ENCODE assay signal across 27 cellular contexts in the genomic region with DNA sequence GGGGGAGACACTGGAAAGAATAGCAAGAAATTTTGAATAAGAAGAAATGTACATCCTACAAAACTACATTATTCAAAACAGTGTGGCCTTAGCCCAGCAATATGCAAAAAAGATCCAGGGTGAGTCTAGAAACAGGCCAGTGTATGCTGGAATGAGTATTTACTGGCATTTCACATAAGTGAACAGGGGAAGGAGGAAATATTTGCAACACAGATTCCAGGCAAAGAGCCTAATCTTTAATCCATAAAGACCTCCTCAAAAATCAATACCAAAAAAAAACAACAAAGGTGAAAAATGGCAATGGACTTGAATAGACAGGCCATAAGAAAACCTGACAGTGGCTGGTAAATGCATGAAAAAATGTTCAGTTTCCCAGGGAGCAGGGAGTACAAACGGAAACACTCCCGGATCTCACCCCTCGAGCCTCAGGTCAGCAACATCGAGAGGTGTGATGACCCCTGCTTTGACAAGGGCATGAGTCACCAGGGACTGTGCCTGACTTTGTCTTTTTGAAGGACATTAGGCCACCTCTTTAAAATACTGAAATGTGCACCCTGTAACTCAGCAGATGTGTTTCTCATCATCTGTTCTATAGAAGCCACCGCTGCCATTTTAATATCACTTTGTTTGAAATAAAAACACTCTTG.
"Had no signal": no experiment of that assay in that cellular context is flagged by ENCODE, and none has a peak within 500 bp of the region (broad histone marks: within the 10 kb centered on the region; RNA-seq: fewer than 3 reads in every experiment).

No MANE protein-coding gene starts in this region.

- H3K4me1 ChIP-seq: SJCRH30 had no signal

- H3K36me3 ChIP-seq: SJCRH30 had no signal

- H3K27me3 Mint-ChIP-seq: activated CD4-positive, alpha-beta T cell treated with anti-CD3 and anti-CD28 coated beads, Interleukin-2, amount 10 ng/mL, durations not matched to agents 7 days and 5 days had no signal

- H3K4me3 ChIP-seq: SJCRH30 had no signal

- H3K27ac Mint-ChIP-seq: activated CD4-positive, alpha-beta memory T cell treated with anti-CD3 and anti-CD28 coated beads for 36 hours; activated CD4-positive, alpha-beta T cell treated with anti-CD3 and anti-CD28 coated beads, Interleukin-2, amount 10 ng/mL, durations not matched to agents 7 days and 5 days; activated naive CD4-positive, alpha-beta T cell treated with anti-CD3 and anti-CD28 coated beads, Interleukin-2, amount 10 ng/mL, durations not matched to agents 7 days and 5 days; activated naive CD8-positive, alpha-beta T cell treated with anti-CD3 and anti-CD28 coated beads, Interleukin-2, amount 10 ng/mL, durations not matched to agents 7 days and 5 days; activated T-helper 17 cell treated with anti-CD3 and anti-CD28 coated beads, Interleukin-2, amount 50 U/mL, for 72 hours had no signal

- H3K27ac ChIP-seq: SJCRH30, VCaP had no signal

- H3K9ac ChIP-seq: SK-N-SH had no signal

- H3K36me3 Mint-ChIP-seq: activated naive CD4-positive, alpha-beta T cell treated with anti-CD3 and anti-CD28 coated beads, Interleukin-2, amount 10 ng/mL, durations not matched to agents 7 days and 5 days had no signal

- H3K9me3 ChIP-seq: SK-N-SH had no signal

- H3K4me3 Mint-ChIP-seq: activated CD4-positive, alpha-beta memory T cell treated with anti-CD3 and anti-CD28 coated beads for 36 hours; activated CD4-positive, alpha-beta T cell treated with anti-CD3 and anti-CD28 coated beads, Interleukin-2, amount 10 ng/mL, durations not matched to agents 7 days and 5 days; activated naive CD4-positive, alpha-beta T cell treated with anti-CD3 and anti-CD28 coated beads, Interleukin-2, amount 10 ng/mL, durations not matched to agents 7 days and 5 days; activated naive CD8-positive, alpha-beta T cell treated with anti-CD3 and anti-CD28 coated beads, Interleukin-2, amount 10 ng/mL, durations not matched to agents 7 days and 5 days; activated T-cell treated with anti-CD3 and anti-CD28 coated beads, Interleukin-2, amount 50 U/mL, for 4 hours; activated T-helper 17 cell treated with anti-CD3 and anti-CD28 coated beads, Interleukin-2, amount 50 U/mL, for 72 hours had no signal

- FAIRE-seq: bronchial epithelial cell had no signal

- H3K27me3 ChIP-seq: SJCRH30 had no signal

- ATAC-seq: activated T-cell treated with anti-CD3 and anti-CD28 coated beads, Interleukin-2, amount 50 U/mL, for 4 hours; activated T-helper 17 cell treated with anti-CD3 and anti-CD28 coated beads, Interleukin-2, amount 50 U/mL, for 72 hours; Panc1 had no signal

- DNase-seq: activated CD4-positive, alpha-beta memory T cell treated with anti-CD3 and anti-CD28 coated beads for 36 hours; activated CD4-positive, alpha-beta T cell treated with anti-CD3 and anti-CD28 coated beads, Interleukin-2, amount 10 ng/mL, durations not matched to agents 7 days and 5 days; activated CD4-positive, CD25-positive, alpha-beta regulatory T cell; activated CD8-positive, alpha-beta memory T cell treated with anti-CD3 and anti-CD28 coated beads for 24 hours; activated gamma-delta T cell; activated naive CD4-positive, alpha-beta T cell treated with anti-CD3 and anti-CD28 coated beads, Interleukin-2, amount 10 ng/mL, durations not matched to agents 7 days and 5 days; activated naive CD8-positive, alpha-beta T cell treated with anti-CD3 and anti-CD28 coated beads, Interleukin-2, amount 10 ng/mL, durations not matched to agents 7 days and 5 days; activated T-cell treated with anti-CD3 and anti-CD28 coated beads, Interleukin-2, amount 50 U/mL, for 4 hours; central memory CD4-positive, alpha-beta T cell; Karpas-422; MM.1S; NCI-H1105; NCI-H1436; NCI-H1694 treated with DMSO at 0.1 percent for 48 hours; NCI-H2081; NCI-H510A treated with DMSO at 0.1 percent for 48 hours; NCI-H69; NK-92 treated with Interleukin-12 subunit alpha and Interleukin-12 subunit beta, amount 100 ng/mL, for 24 hours; OCI-M1; RPMI8226; SJCRH30; SK-N-SH; T-helper 1 cell had no signal
